In genomic region chr1:23207733-23208132, GRCh38 we compare ENCODE assay signal across 18 cellular contexts. TPM values are rescaled to one million over a fixed set of nuclear protein-coding genes. Genes with fewer than 3 reads are reported as not detected.
"Had no signal": no experiment of that assay in that cellular context is flagged by ENCODE, and none has a peak within 500 bp of the region (broad histone marks: within the 10 kb centered on the region; RNA-seq: fewer than 3 reads in every experiment).

No MANE protein-coding gene starts in this region.

RNA-seq across cellular contexts. Expression of gene HTR1D, which starts 9.6 kb away (rescaled TPM):
- total RNA-seq: activated B cell treated with CpG ODN at 0.5 μM for 24 hours; activated CD4-positive, alpha-beta memory T cell treated with anti-CD3 and anti-CD28 coated beads for 36 hours; activated CD4-positive, alpha-beta T cell treated with anti-CD3 and anti-CD28 coated beads, Interleukin-2, amount 10 ng/mL, durations not matched to agents 24 days and 14 days; activated CD8-positive, alpha-beta memory T cell treated with anti-CD3 and anti-CD28 coated beads for 36 hours; activated CD8-positive, alpha-beta T cell treated with anti-CD3 and anti-CD28 coated beads for 36 hours; activated naive CD4-positive, alpha-beta T cell treated with anti-CD3 and anti-CD28 coated beads for 36 hours; activated naive CD4-positive, alpha-beta T cell treated with anti-CD3 and anti-CD28 coated beads, Interleukin-2, amount 50 U/mL, for 72 hours; activated naive CD8-positive, alpha-beta T cell treated with anti-CD3 and anti-CD28 coated beads for 36 hours; activated T-cell treated with anti-CD3 and anti-CD28 coated beads, Interleukin-2, amount 50 U/mL, for 4 hours; activated T-cell treated with anti-CD3 and anti-CD28 coated beads, Interleukin-2, amount 50 U/mL, for 72 hours; activated T-helper 1 cell treated with anti-CD3 and anti-CD28 coated beads, Interleukin-12 subunit alpha, Interleukin-12 subunit beta, Interleukin-2, Interleukin-4 antibody, amounts not matched to agents 30 ng/mL and 10 ng/mL and 1 ng/mL, durations not matched to agents 14 hours and 24 hours and 36 hours; activated T-helper 17 cell treated with anti-CD3 and anti-CD28 coated beads, Interleukin-2, amount 50 U/mL, for 72 hours; adrenal gland; aorta; body of pancreas; breast epithelium; cardiac septum; cerebellum had no signal
